In genomic region chr12:92142251-92142896, GRCh38 we compare ENCODE assay signal across 8 cellular contexts. TPM values are rescaled to one million over a fixed set of nuclear protein-coding genes. Genes with fewer than 3 reads are reported as not detected.
A peak's percentile ranks its signal among the peaks of the same experiment; 100 is the strongest.
DNase-seq lines count a peak whose midpoint lies in the region; ATAC-seq, FAIRE-seq and TF ChIP-seq lines count a peak whose summit lies in the region.

No MANE protein-coding gene starts in this region.

- H3K9me1 ChIP-seq in endothelial cell of umbilical vein (replicated peaks; ENCODE audit: control insufficient read depth, extremely low read depth, insufficient read depth, low read length): no peaks in the 10 kb centered on the region

- H3K79me2 ChIP-seq in endothelial cell of umbilical vein (ENCODE audit: control insufficient read depth, insufficient read depth, low read length) (peaks cover 80% of the 10 kb centered on the region), parathyroid adenoma (peaks cover 49% of the 10 kb centered on the region)

- TF ChIP-seq POLR2A in endothelial cell of umbilical vein (IDR thresholded peaks at IDR 0.05; ENCODE audit: low read depth, low read length): no peak

- intact Hi-C loops in endothelial cell of umbilical vein (cut with micrococcal nuclease): loop anchor here (5.0 kb wide), 1 partner anchor 215 kb away; no protein-coding TSS in a partner anchor

- H3K27ac ChIP-seq in endothelial cell of umbilical vein (ENCODE audit: insufficient read depth, low read depth, low read length) (peak overlapping the region; percentile 80), parathyroid adenoma (peak overlapping the region; percentile 98)

- H3K4me1 ChIP-seq in NT2/D1 (ENCODE audit: insufficient read depth, insufficient read length) (no peaks in the 10 kb centered on the region), endothelial cell of umbilical vein (ENCODE audit: control insufficient read depth, extremely low read depth, insufficient read depth, low read length) (peaks cover 43% of the 10 kb centered on the region), parathyroid adenoma (peaks cover 31% of the 10 kb centered on the region)

- dilution Hi-C loops in endothelial cell of umbilical vein (cut with MboI; ENCODE audit: extremely low pct_ligation_motif_present, low sequenced_read_pairs): no loop called here

- ATAC-seq in GM21360 (IDR thresholded peaks at IDR 0.05; ENCODE audit: unreplicated experiment) (no peak), HG03457 (IDR thresholded peaks at IDR 0.05; ENCODE audit: unreplicated experiment) (no peak)

- no peak for FAIRE-seq in endothelial cell of umbilical vein (lab: Jason Lieb, UNC)

- H2AFZ ChIP-seq in endothelial cell of umbilical vein (ENCODE audit: low read depth, low read length) (no peak overlapping the region), parathyroid adenoma (no peak overlapping the region)

- no peak overlapping the region for H3K9ac ChIP-seq in NT2/D1 (ENCODE audit: insufficient read length, low read depth)
- peak overlapping the region; percentile 89 for H3K9ac ChIP-seq in endothelial cell of umbilical vein (replicated peaks; ENCODE audit: extremely low read depth, insufficient read depth, low read length)
- no peak overlapping the region for H3K9ac ChIP-seq in parathyroid adenoma

- H4K20me1 ChIP-seq in endothelial cell of umbilical vein (replicated peaks; ENCODE audit: control insufficient read depth, extremely low read depth, insufficient read depth, low read length): peaks cover 6% of the 10 kb centered on the region

- peak overlapping the region; percentile 83 for H3K4me3 ChIP-seq in GM06990 (replicated peaks; ENCODE audit: low read depth, low read length)
- H3K4me3 ChIP-seq in NT2/D1 (ENCODE audit: insufficient read length, low read depth): peak overlapping the region; percentile 16
- H3K4me3 ChIP-seq in endothelial cell of umbilical vein (replicated peaks in 1 of 3; ENCODE audit: insufficient read depth in 1 of 3, low read depth in 1 of 3, low read length in 3 of 3): peak overlapping the region; percentile 53 to 86 (median 85)
- H3K4me3 ChIP-seq in parathyroid adenoma (ENCODE audit: low read depth, low read length): peak overlapping the region; percentile 88

- no peak for DNase-seq in GM06990 (ENCODE audit: extremely low read depth, insufficient read length)
- DNase-seq in NT2/D1 (ENCODE audit: low read depth, low spot score): no peak
- peak; percentile 29 for DNase-seq in endothelial cell of umbilical vein (ENCODE audit: low read depth, low spot score)
- no peak for DNase-seq in NCI-H1417 treated with DMSO at 0.1 percent for 48 hours (lab: John Stamatoyannopoulos, UW)
- no peak for DNase-seq in NCI-H2029 (lab: John Stamatoyannopoulos, UW)

- POLR2A ChIA-PET in endothelial cell of umbilical vein (lab: Charles Lee): no interaction called here

- H3K27me3 ChIP-seq in GM06990 (replicated peaks; ENCODE audit: control insufficient read depth, insufficient read depth, low read length) (no peaks in the 10 kb centered on the region), NT2/D1 (ENCODE audit: insufficient read depth, insufficient read length) (no peaks in the 10 kb centered on the region), endothelial cell of umbilical vein (ENCODE audit: control insufficient read depth in 2 of 2, insufficient read depth in 2 of 2, low read length in 2 of 2) (no peaks in the 10 kb centered on the region), parathyroid adenoma (ENCODE audit: control insufficient read depth, insufficient read depth, low read length) (no peaks in the 10 kb centered on the region)

- CTCF ChIA-PET in endothelial cell of umbilical vein (lab: Charles Lee): interaction anchor here (5.1 to 7.1 kb wide), 4 partner anchors 330 to 761 kb away, joined by 37 to 154 read pairs (median 81); no protein-coding TSS in a partner anchor

- TF ChIP-seq CTCF in GM06990 (IDR thresholded peaks at IDR 0.05; ENCODE audit: insufficient read depth, low read length, poor library complexity, severe bottlenecking) (no peak), endothelial cell of umbilical vein (IDR thresholded peaks at IDR 0.05; ENCODE audit: extremely low read depth in 1 of 2, insufficient read depth in 1 of 2, low read depth in 1 of 2, low read length in 2 of 2) (no peak), parathyroid adenoma (IDR thresholded peaks at IDR 0.05) (no peak)

- H3K9me3 ChIP-seq in NT2/D1 (ENCODE audit: insufficient read depth, low read length): no peaks in the 10 kb centered on the region
- H3K9me3 ChIP-seq in endothelial cell of umbilical vein (replicated peaks; ENCODE audit: control insufficient read depth, insufficient read depth, low read length): no peaks in the 10 kb centered on the region
- H3K9me3 ChIP-seq in parathyroid adenoma (ENCODE audit: control insufficient read depth, low read length): no peaks in the 10 kb centered on the region

- peak overlapping the region; percentile 96 for H3K4me2 ChIP-seq in endothelial cell of umbilical vein (ENCODE audit: insufficient read depth, low read length)
- peak overlapping the region; percentile 66 for H3K4me2 ChIP-seq in parathyroid adenoma (ENCODE audit: low read length)

- H3K36me3 ChIP-seq in GM06990 (ENCODE audit: control insufficient read depth, insufficient read depth, low read length) (peaks cover 4% of the 10 kb centered on the region), NT2/D1 (ENCODE audit: insufficient read depth, insufficient read length, low read length) (peaks cover 24% of the 10 kb centered on the region), endothelial cell of umbilical vein (ENCODE audit: control insufficient read depth in 2 of 2, extremely low read depth in 1 of 2, insufficient read depth in 2 of 2, low read length in 2 of 2) (peaks cover 0 to 12% of the 10 kb centered on the region in 2 experiments), parathyroid adenoma (ENCODE audit: control insufficient read depth, insufficient read depth, low read length) (no peaks in the 10 kb centered on the region)

- BruUV-seq in endothelial cell of umbilical vein (replicated peaks; lab: Mats Ljungman, UMichigan): no TSS peak

TF ChIP-seq in endothelial cell of umbilical vein, 7 proteins besides CTCF, POLR2A, EP300 and RAD21:
- TF ChIP-seq GATA2 (IDR thresholded peaks at IDR 0.05; ENCODE audit: insufficient read depth, insufficient read length, low read depth, low read length) (no peak), FOS (IDR thresholded peaks at IDR 0.05; ENCODE audit: borderline replicate concordance, insufficient read depth, low read length) (no peak), POLR2AphosphoS5 (IDR thresholded peaks at IDR 0.05; ENCODE audit: insufficient read depth, low read depth, low read length) (no peak), EZH2 (IDR thresholded peaks at IDR 0.05; ENCODE audit: borderline replicate concordance, low read depth, low read length, severe bottlenecking) (no peak), JUN (IDR thresholded peaks at IDR 0.05; ENCODE audit: borderline replicate concordance, insufficient read depth, insufficient read length, low read depth) (no peak), MYC (IDR thresholded peaks at IDR 0.05; ENCODE audit: low read depth, low read length) (no peak), MAX (IDR thresholded peaks at IDR 0.05; ENCODE audit: insufficient read depth, insufficient read length) (no peak)

RNA-seq across cellular contexts. Expression of gene BTG1, which starts 3.3 kb away (rescaled TPM):
- total RNA-seq in endothelial cell of umbilical vein: 89.5 and 104 TPM in 2 replicates
- polyA plus RNA-seq in endothelial cell of umbilical vein: 42.8 and 45.5 TPM in 2 replicates
- 69.1 and 74.9 TPM in 2 replicates for polyA plus RNA-seq in endothelial cell of umbilical vein (2011; cell fraction: cytosol; rRNA removed)
- 41.1 and 47.4 TPM in 2 replicates for polyA plus RNA-seq in endothelial cell of umbilical vein (2011; cell fraction: nucleus; rRNA removed)
- 57.0 and 58.2 TPM in 2 replicates for polyA plus RNA-seq in endothelial cell of umbilical vein (2012)
- 109 and 157 TPM in 2 replicates for polyA minus RNA-seq in endothelial cell of umbilical vein
- 16.5 TPM for polyA minus RNA-seq in endothelial cell of umbilical vein (2011; cell fraction: cytosol; rRNA and poly(A)+ RNA removed)
- 99.3 and 105 TPM in 2 replicates for polyA minus RNA-seq in endothelial cell of umbilical vein (2011; cell fraction: nucleus; rRNA and poly(A)+ RNA removed)

Comparison
In these comparisons a context has a peak if more than half of its experiments do, and no peak if none do; other contexts are left out.
1. H3K4me3 ChIP-seq: peak in every context shown above with its lines; median percentile 88 in parathyroid adenoma; 85 in endothelial cell of umbilical vein; 83 in GM06990; 16 in NT2/D1.